In genomic region chr21:42703173-42703908, GRCh38 we compare ENCODE assay signal across 17 cellular contexts.
"Had no signal": no experiment of that assay in that cellular context is flagged by ENCODE, and none has a peak within 500 bp of the region (broad histone marks: within the 10 kb centered on the region; RNA-seq: fewer than 3 reads in every experiment).

No MANE protein-coding gene starts in this region.

- H3K27me3 ChIP-seq: dorsolateral prefrontal cortex, gastroesophageal sphincter, neural progenitor cell had no signal

- H3K27ac ChIP-seq: dorsolateral prefrontal cortex, gastroesophageal sphincter, neural progenitor cell, tibial artery had no signal

- H3K4me3 ChIP-seq: dorsolateral prefrontal cortex, gastroesophageal sphincter, neural progenitor cell, tibial artery had no signal

- H3K9me3 ChIP-seq: tibial artery had no signal

- ATAC-seq: effector memory CD8-positive, alpha-beta T cell; gastroesophageal sphincter; left colon; stimulated activated naive CD8-positive, alpha-beta T cell treated with anti-CD3 and anti-CD28 coated beads, Interleukin-15, amount 100 ng/mL, for 72 hours had no signal

- H3K9ac ChIP-seq: neural progenitor cell had no signal

- DNase-seq: activated CD4-positive, alpha-beta memory T cell treated with anti-CD3 and anti-CD28 coated beads for 36 hours; activated CD4-positive, alpha-beta T cell treated with anti-CD3 and anti-CD28 coated beads for 48 hours; activated gamma-delta T cell; activated T-cell treated with anti-CD3 and anti-CD28 coated beads, Interleukin-2, amount 50 U/mL, for 48 hours; dorsolateral prefrontal cortex; effector memory CD8-positive, alpha-beta T cell; hypothalamus; left colon; mesendoderm; naive B cell; stimulated activated CD4-positive, alpha-beta T cell treated with anti-CD3 and anti-CD28 coated beads, Interleukin-4, amount 100 ng/mL, for 24 hours; stimulated activated naive CD8-positive, alpha-beta T cell treated with anti-CD3 and anti-CD28 coated beads, Interleukin-15, amount 100 ng/mL, for 72 hours; T-helper 1 cell; T1000; tibial artery had no signal

- H3K4me2 ChIP-seq: neural progenitor cell had no signal

- H3K4me1 ChIP-seq: gastroesophageal sphincter, neural progenitor cell, tibial artery had no signal

- H3K36me3 ChIP-seq: tibial artery had no signal
